Comparison of ENCODE assay signal across 21 cellular contexts in the genomic region with DNA sequence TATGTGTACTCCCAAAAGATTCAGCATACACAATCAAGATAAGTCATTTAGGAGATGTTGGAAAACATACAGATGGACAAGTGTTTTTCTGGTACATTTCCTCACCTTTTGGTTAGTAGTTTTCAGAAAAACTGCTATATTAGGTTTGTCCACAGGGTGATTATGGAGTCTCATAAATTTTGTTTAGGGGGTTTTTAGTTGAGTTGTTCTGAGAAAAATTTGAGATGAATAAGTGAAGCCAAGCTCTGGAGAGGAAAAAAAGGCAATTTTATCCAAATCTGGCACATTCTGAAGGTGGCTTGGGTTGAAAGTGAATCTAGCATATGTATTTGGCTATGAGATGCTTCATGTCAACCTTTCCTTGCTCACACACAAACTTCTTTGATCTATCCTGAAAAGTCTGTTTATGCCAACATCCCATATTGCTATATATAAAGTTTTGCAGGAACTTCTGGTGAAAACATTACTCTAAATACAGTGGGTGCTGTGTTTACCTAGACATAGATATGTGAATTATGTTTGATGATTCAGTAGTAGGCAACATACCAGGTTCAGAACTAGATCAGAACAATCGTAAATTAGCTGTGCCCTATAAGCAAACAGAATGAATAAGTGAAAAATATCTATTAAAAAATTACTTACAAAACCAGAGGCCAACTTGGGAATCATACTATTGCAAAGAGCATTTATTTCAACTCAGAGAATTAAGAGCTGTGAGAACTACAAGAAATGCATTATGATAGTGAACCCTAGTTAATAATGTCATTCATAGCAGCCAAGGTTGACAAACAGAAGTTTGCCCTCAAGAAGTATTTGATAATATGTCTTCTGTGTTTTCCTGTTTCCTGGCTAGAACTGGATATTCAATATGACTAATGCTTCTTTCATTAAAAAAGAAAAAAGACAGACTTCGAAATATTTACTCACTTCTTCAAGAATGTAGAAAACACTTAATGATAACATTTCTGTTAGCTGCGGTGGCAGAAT.
DNase-seq lines count a peak whose midpoint lies in the region; ATAC-seq and TF ChIP-seq lines count a peak whose summit lies in the region.
"Had no signal": no experiment of that assay in that cellular context is flagged by ENCODE, and none has a peak within 500 bp of the region (broad histone marks: within the 10 kb centered on the region; RNA-seq: fewer than 3 reads in every experiment).

No MANE protein-coding gene starts in this region.

- peak; percentile 32 for TF ChIP-seq CTCF in chondrocyte (IDR thresholded peaks at IDR 0.05)
- no peak for TF ChIP-seq CTCF in left lung (IDR thresholded peaks at IDR 0.05)

- H3K27ac Mint-ChIP-seq in chondrocyte (ENCODE audit: unreplicated experiment) = no peak overlapping the region
- H3K27ac Mint-ChIP-seq: activated CD8-positive, alpha-beta T cell treated with anti-CD3 and anti-CD28 coated beads, Interleukin-2, amount 10 ng/mL, durations not matched to agents 7 days and 5 days; activated T-helper 1 cell treated with anti-CD3 and anti-CD28 coated beads, Interleukin-12 subunit alpha, Interleukin-12 subunit beta, Interleukin-2, Interleukin-4 antibody, amounts not matched to agents 30 ng/mL and 10 ng/mL and 1 ng/mL, durations not matched to agents 14 hours and 24 hours and 36 hours; naive B cell had no signal

- intact Hi-C loops in left lung (cut with DNase I) = no loop called here

- ATAC-seq in left lung = peak; percentile 15
- no peak for ATAC-seq in GM21367 (IDR thresholded peaks at IDR 0.05; ENCODE audit: unreplicated experiment)
- no peak for ATAC-seq in GM21390 (IDR thresholded peaks at IDR 0.05; ENCODE audit: unreplicated experiment)
- ATAC-seq: activated CD8-positive, alpha-beta T cell treated with anti-CD3 and anti-CD28 coated beads, Interleukin-2, amount 10 ng/mL, durations not matched to agents 7 days and 5 days had no signal

- H3K27me3 Mint-ChIP-seq in chondrocyte (ENCODE audit: low read depth) = no peaks in the 10 kb centered on the region

- H3K27ac ChIP-seq in left lung = no peak overlapping the region
- H3K27ac ChIP-seq: left ventricle myocardium inferior, prostate gland, uterus, VCaP had no signal

- H3K4me1 Mint-ChIP-seq in chondrocyte (ENCODE audit: low read depth) = peaks cover 4% of the 10 kb centered on the region
- H3K4me1 Mint-ChIP-seq: naive B cell had no signal

- DNase-seq in COLO829 (ENCODE audit: low spot score) (peak; percentile 77), M059J (ENCODE audit: low read depth) (peak; percentile 52), chondrocyte (ENCODE audit: low spot score) (no peak), left lung (no peak)
- DNase-seq in activated CD4-positive, alpha-beta T cell treated with anti-CD3 and anti-CD28 coated beads for 1 hour = no peak
- no peak for DNase-seq in effector CD8-positive, alpha-beta T cell (lab: John Stamatoyannopoulos, UW)
- DNase-seq: activated CD8-positive, alpha-beta T cell treated with anti-CD3 and anti-CD28 coated beads, Interleukin-2, amount 10 ng/mL, durations not matched to agents 7 days and 5 days; erythroblast; hippocampal formation; left ventricle myocardium inferior; naive B cell; NCI-H524; OCI-M1; stimulated activated CD4-positive, alpha-beta T cell treated with anti-CD3 and anti-CD28 coated beads, Interleukin-12 subunit alpha, Interleukin-12 subunit beta, amount 100 ng/mL, for 4 hours; stimulated activated naive CD4-positive, alpha-beta T cell treated with Interleukin-2 at 50 U/mL for 16 hours; uterus had no signal

- H3K9me3 ChIP-seq in left lung = peaks cover 0 to 14% of the 10 kb centered on the region in 2 donors
- H3K9me3 ChIP-seq: prostate gland, uterus had no signal

- H3K36me3 ChIP-seq in left lung = no peaks in the 10 kb centered on the region
- H3K36me3 ChIP-seq: left ventricle myocardium inferior, prostate gland, uterus had no signal

- no peak overlapping the region for H3K4me3 Mint-ChIP-seq in chondrocyte (ENCODE audit: unreplicated experiment)
- H3K4me3 Mint-ChIP-seq: activated CD8-positive, alpha-beta T cell treated with anti-CD3 and anti-CD28 coated beads, Interleukin-2, amount 10 ng/mL, durations not matched to agents 7 days and 5 days; activated T-helper 1 cell treated with anti-CD3 and anti-CD28 coated beads, Interleukin-12 subunit alpha, Interleukin-12 subunit beta, Interleukin-2, Interleukin-4 antibody, amounts not matched to agents 30 ng/mL and 10 ng/mL and 1 ng/mL, durations not matched to agents 14 hours and 24 hours and 36 hours; naive B cell had no signal

- peaks cover 6% of the 10 kb centered on the region for H3K36me3 Mint-ChIP-seq in chondrocyte (ENCODE audit: low read depth)
- H3K36me3 Mint-ChIP-seq: naive B cell had no signal

- no peaks in the 10 kb centered on the region for H3K4me1 ChIP-seq in left lung
- H3K4me1 ChIP-seq: left ventricle myocardium inferior, prostate gland, uterus had no signal

- no peak overlapping the region for H3K4me3 ChIP-seq in left lung
- H3K4me3 ChIP-seq: left ventricle myocardium inferior, prostate gland, uterus had no signal

- peaks cover 13% of the 10 kb centered on the region for H3K9me3 Mint-ChIP-seq in chondrocyte (ENCODE audit: low read depth)

- H3K27me3 ChIP-seq in left lung = no peaks in the 10 kb centered on the region
- H3K27me3 ChIP-seq: uterus had no signal

Comparison
In these comparisons a context has a peak if more than half of its experiments do, and no peak if none do; other contexts are left out.
1. DNase-seq: peak in COLO829 (single experiment) and M059J (single experiment); none in chondrocyte (single experiment), left lung (0 of 2), activated CD4-positive, alpha-beta T cell treated with anti-CD3 and anti-CD28 coated beads for 1 hour (single experiment) and effector CD8-positive, alpha-beta T cell (single experiment).